1 cellular context compared by ENCODE assay signal in the genomic region with DNA sequence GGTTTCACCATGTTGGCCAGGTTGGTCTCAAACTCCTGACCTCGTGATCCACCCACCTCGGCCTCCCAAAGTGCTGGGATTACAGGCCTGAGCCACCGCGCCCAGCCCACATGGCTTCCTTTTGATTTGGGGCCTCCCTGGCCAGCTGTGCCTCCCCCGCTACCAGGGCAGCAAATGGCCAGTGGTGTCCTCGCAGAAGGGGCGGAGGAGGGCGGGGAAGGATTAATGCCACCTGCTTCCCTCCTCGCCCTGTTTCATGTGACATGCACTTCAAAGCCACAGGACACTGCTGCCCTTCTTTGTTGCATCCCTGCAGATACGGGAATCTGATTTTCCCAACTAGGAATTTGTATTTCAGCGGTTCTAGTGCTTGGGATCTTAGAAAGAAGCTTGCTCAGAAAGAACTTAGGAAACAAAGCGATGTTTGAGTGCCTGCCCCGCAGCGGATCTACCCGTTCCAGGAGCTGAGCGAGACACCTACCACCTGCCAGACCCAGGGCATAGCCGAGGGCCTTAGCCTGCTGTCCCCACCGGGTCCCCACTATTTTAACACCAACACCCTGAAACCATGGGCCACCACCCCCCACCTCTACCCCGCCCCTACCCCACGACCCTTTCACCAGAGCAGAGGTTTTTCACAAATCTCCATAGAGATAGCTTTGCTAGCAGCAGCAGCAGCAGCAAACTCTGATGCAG.
TF ChIP-seq lines count a peak whose summit lies in the region.

No MANE protein-coding gene starts in this region.

TF ChIP-seq in GM12878, 131 proteins besides CTCF, POLR2A, EP300 and RAD21 (continued from another document):
- TF ChIP-seq ATF3 (IDR thresholded peaks at IDR 0.05; ENCODE audit: borderline replicate concordance, extremely low read depth, low read depth, low read length) (no peak), CEBPZ (IDR thresholded peaks at IDR 0.05; ENCODE audit: low read depth, low read length) (no peak), SMARCA5 (IDR thresholded peaks at IDR 0.05) (no peak), BHLHE40 (IDR thresholded peaks at IDR 0.05; ENCODE audit: borderline replicate concordance in 1 of 2, low read depth in 2 of 2, low read length in 1 of 2) (no peak), POLR2AphosphoS5 (IDR thresholded peaks at IDR 0.05; ENCODE audit: low read length) (no peak), CHD1 (IDR thresholded peaks at IDR 0.05; ENCODE audit: low read depth, low read length) (no peak), YY1 (IDR thresholded peaks at IDR 0.05; ENCODE audit: low read depth, low read length) (no peak), ESRRA (IDR thresholded peaks at IDR 0.05; ENCODE audit: low read length) (no peak)
- TF ChIP-seq, protein P1, sequence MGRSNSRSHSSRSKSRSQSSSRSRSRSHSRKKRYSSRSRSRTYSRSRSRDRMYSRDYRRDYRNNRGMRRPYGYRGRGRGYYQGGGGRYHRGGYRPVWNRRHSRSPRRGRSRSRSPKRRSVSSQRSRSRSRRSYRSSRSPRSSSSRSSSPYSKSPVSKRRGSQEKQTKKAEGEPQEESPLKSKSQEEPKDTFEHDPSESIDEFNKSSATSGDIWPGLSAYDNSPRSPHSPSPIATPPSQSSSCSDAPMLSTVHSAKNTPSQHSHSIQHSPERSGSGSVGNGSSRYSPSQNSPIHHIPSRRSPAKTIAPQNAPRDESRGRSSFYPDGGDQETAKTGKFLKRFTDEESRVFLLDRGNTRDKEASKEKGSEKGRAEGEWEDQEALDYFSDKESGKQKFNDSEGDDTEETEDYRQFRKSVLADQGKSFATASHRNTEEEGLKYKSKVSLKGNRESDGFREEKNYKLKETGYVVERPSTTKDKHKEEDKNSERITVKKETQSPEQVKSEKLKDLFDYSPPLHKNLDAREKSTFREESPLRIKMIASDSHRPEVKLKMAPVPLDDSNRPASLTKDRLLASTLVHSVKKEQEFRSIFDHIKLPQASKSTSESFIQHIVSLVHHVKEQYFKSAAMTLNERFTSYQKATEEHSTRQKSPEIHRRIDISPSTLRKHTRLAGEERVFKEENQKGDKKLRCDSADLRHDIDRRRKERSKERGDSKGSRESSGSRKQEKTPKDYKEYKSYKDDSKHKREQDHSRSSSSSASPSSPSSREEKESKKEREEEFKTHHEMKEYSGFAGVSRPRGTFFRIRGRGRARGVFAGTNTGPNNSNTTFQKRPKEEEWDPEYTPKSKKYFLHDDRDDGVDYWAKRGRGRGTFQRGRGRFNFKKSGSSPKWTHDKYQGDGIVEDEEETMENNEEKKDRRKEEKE (IDR thresholded peaks at IDR 0.05) = no peak
- TF ChIP-seq, protein P2, sequence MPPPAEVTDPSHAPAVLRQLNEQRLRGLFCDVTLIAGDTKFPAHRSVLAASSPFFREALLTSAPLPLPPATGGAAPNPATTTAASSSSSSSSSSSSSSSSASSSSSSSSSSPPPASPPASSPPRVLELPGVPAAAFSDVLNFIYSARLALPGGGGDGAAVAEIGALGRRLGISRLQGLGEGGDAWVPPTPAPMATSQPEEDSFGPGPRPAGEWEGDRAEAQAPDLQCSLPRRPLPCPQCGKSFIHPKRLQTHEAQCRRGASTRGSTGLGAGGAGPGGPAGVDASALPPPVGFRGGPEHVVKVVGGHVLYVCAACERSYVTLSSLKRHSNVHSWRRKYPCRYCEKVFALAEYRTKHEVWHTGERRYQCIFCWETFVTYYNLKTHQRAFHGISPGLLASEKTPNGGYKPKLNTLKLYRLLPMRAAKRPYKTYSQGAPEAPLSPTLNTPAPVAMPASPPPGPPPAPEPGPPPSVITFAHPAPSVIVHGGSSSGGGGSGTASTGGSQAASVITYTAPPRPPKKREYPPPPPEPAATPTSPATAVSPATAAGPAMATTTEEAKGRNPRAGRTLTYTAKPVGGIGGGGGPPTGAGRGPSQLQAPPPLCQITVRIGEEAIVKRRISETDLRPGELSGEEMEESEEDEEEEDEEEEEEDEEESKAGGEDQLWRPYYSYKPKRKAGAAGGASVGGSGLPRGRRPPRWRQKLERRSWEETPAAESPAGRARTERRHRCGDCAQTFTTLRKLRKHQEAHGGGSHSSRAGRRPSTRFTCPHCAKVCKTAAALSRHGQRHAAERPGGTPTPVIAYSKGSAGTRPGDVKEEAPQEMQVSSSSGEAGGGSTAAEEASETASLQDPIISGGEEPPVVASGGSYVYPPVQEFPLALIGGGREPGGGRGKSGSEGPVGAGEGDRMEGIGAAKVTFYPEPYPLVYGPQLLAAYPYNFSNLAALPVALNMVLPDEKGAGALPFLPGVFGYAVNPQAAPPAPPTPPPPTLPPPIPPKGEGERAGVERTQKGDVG (CRISPR knock-in tag; IDR thresholded peaks at IDR 0.05) = no peak
